In the genomic region with DNA sequence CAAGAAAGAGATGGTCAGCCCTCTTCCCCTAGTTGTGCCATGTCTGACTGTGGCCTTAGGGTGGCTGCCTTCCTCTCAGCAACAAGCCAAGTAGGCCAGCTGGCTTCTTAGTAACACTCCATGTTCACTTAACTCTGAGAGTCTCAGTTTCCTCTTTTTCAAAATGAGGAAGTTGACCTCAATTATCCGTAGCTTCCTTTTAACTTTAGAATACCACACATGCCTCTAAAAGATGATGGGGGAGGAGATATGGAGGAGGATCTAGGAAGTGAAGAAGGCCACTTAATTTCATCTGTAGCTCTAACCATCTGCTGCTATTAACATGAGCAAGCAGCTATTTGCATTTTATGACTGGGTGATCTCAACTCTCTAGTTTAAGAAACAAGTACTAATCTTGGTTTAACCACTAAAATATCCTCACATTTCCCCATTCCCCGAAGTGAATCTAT, we compare ENCODE assay signal across 8 cellular contexts. TPM values are rescaled to one million over a fixed set of nuclear protein-coding genes. Genes with fewer than 3 reads are reported as not detected.
DNase-seq lines count a peak whose midpoint lies in the region; ATAC-seq and FAIRE-seq lines count a peak whose summit lies in the region.
"Had no signal": no experiment of that assay in that cellular context is flagged by ENCODE, and none has a peak within 500 bp of the region (broad histone marks: within the 10 kb centered on the region; RNA-seq: fewer than 3 reads in every experiment).

No MANE protein-coding gene starts in this region.

- H3K4me3 ChIP-seq in muscle layer of duodenum (ENCODE audit: low read depth in 1 of 2, low read length in 2 of 2): no peak overlapping the region
- H3K4me3 ChIP-seq: Peyer's patch had no signal

- peak overlapping the region; percentile 52 for H3K27ac ChIP-seq in muscle layer of duodenum (ENCODE audit: low read length)

- no peak for FAIRE-seq in frontal cortex (lab: Jason Lieb, UNC)

- no peaks in the 10 kb centered on the region for H3K36me3 ChIP-seq in muscle layer of duodenum (ENCODE audit: control insufficient read depth in 1 of 2, insufficient read depth in 2 of 2, low read length in 2 of 2)
- H3K36me3 ChIP-seq: Peyer's patch had no signal

- no peaks in the 10 kb centered on the region for H3K9me3 ChIP-seq in muscle layer of duodenum (ENCODE audit: control insufficient read depth in 1 of 2, low read length in 2 of 2)
- H3K9me3 ChIP-seq: Peyer's patch had no signal

- H3K27me3 ChIP-seq in muscle layer of duodenum (ENCODE audit: low read depth, low read length): no peaks in the 10 kb centered on the region
- H3K27me3 ChIP-seq: Peyer's patch had no signal

- DNase-seq in UCSD-AML1 (lab: John Stamatoyannopoulos, UW; ENCODE audit: unreplicated experiment): peak; percentile 47
- DNase-seq in frontal cortex (ENCODE audit: low spot score in 2 of 2): no peak
- DNase-seq in A172 (ENCODE audit: low spot score): no peak
- no peak for DNase-seq in NCI-H2171 (lab: John Stamatoyannopoulos, UW)

- H3K4me1 ChIP-seq in muscle layer of duodenum (ENCODE audit: control insufficient read depth in 1 of 2, insufficient read depth in 2 of 2, low read length in 2 of 2): peaks cover 0 to 28% of the 10 kb centered on the region in 2 donors

- ATAC-seq in GM19023 (IDR thresholded peaks at IDR 0.05; ENCODE audit: unreplicated experiment) (peak; percentile 69), HG02981 (IDR thresholded peaks at IDR 0.05; ENCODE audit: unreplicated experiment) (peak; percentile 82)

RNA-seq across cellular contexts. Expression of gene CD200R1L, which starts 32.9 kb away (rescaled TPM):
- total RNA-seq in frontal cortex: not detected
- 0.38 TPM in 1 of 2 replicates, not detected in the other for total RNA-seq in A172 (2014; rRNA removed; shearing (Covaris generic))
- total RNA-seq: Peyer's patch had no signal
